ENCODE assay signal across 8 cellular contexts in genomic region chr5:6632931-6633468, GRCh38.
A peak's percentile ranks its signal among the peaks of the same experiment; 100 is the strongest.
DNase-seq lines count a peak whose midpoint lies in the region; ATAC-seq, FAIRE-seq and TF ChIP-seq lines count a peak whose summit lies in the region.

TSS of gene NSUN2 (minus strand) at chr5:6633044. CDS start at chr5:6632979, 65 bp downstream.
A gene with protein sequence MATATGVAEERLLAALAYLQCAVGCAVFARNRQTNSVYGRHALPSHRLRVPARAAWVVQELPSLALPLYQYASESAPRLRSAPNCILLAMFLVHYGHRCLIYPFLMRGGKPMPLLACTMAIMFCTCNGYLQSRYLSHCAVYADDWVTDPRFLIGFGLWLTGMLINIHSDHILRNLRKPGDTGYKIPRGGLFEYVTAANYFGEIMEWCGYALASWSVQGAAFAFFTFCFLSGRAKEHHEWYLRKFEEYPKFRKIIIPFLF (plus strand): TSS chr5:6633440. CDS start chr5:6633577, 137 bp downstream.

- DNase-seq in AG09319 (ENCODE audit: extremely low read depth, low read depth) (peak; percentile 83), NCI-H345 treated with DMSO at 0.1 percent for 48 hours (lab: John Stamatoyannopoulos, UW; ENCODE audit: unreplicated experiment) (peak; percentile 67), caudate nucleus (lab: John Stamatoyannopoulos, UW) (peak; percentile 41 to 99 (median 90))
- DNase-seq in activated CD4-positive, CD25-positive, alpha-beta regulatory T cell (lab: John Stamatoyannopoulos, UW) = peak; percentile 85 to 93 (median 86)
- DNase-seq in stimulated activated CD4-positive, alpha-beta T cell treated with anti-CD3 and anti-CD28 coated beads, Interleukin-12 subunit alpha, Interleukin-12 subunit beta, amount 100 ng/mL, for 24 hours (ENCODE audit: low read depth in 2 of 2) = peak; percentile 82 to 83

- peak within 1 kb of the TSS; percentile 99 for H3K27ac ChIP-seq in caudate nucleus (ENCODE audit: low read depth, low read length)

- peak; percentile 36 for FAIRE-seq in islet of Langerhans (lab: Jason Lieb, UNC)

- ATAC-seq in GM19035 (IDR thresholded peaks at IDR 0.05; ENCODE audit: unreplicated experiment) = peak; percentile 91
- ATAC-seq in HG03342 (IDR thresholded peaks at IDR 0.05; ENCODE audit: unreplicated experiment) = peak; percentile 88

- no peak for TF ChIP-seq CTCF in AG09319 (IDR thresholded peaks at IDR 0.05; ENCODE audit: low read depth, low read length)

Comparison
In these comparisons a context has a peak if more than half of its experiments do, and no peak if none do; other contexts are left out.
1. Peak in every context shown above with its lines: DNase-seq, ATAC-seq and H3K27ac ChIP-seq.